ENCODE assay signal across 12 cellular contexts in genomic region chr3:184322731-184323487, GRCh38. TPM values are rescaled to one million over a fixed set of nuclear protein-coding genes. Genes with fewer than 3 reads are reported as not detected.
DNase-seq lines count a peak whose midpoint lies in the region; ATAC-seq and TF ChIP-seq lines count a peak whose summit lies in the region.
"Had no signal": no experiment of that assay in that cellular context is flagged by ENCODE, and none has a peak within 500 bp of the region (broad histone marks: within the 10 kb centered on the region; RNA-seq: fewer than 3 reads in every experiment).

No MANE protein-coding gene starts in this region.

- no peaks in the 10 kb centered on the region for H3K9me3 ChIP-seq in GM23248 (ENCODE audit: low read depth)
- no peaks in the 10 kb centered on the region for H3K9me3 ChIP-seq in adrenal gland (replicated peaks in 1 of 3)
- no peaks in the 10 kb centered on the region for H3K9me3 ChIP-seq in neuronal stem cell (replicated peaks in 1 of 2; ENCODE audit: control insufficient read depth in 2 of 2, insufficient read depth in 1 of 2, low read depth in 1 of 2, low read length in 2 of 2)
- H3K9me3 ChIP-seq: thyroid gland had no signal

- H2AFZ ChIP-seq in GM23248: no peak overlapping the region
- H2AFZ ChIP-seq in neuronal stem cell (ENCODE audit: low read length): no peak overlapping the region

- peak overlapping the region; percentile 86 for H3K23ac ChIP-seq in neuronal stem cell (ENCODE audit: low read depth, low read length, poor library complexity)

- no peak overlapping the region for H4K91ac ChIP-seq in neuronal stem cell (ENCODE audit: low read depth, low read length, poor library complexity)

- no peak overlapping the region for H4K8ac ChIP-seq in neuronal stem cell (ENCODE audit: low read depth, low read length)

- no peak overlapping the region for H2BK5ac ChIP-seq in neuronal stem cell (ENCODE audit: low read length)

- H3K79me1 ChIP-seq in neuronal stem cell (ENCODE audit: low read depth, low read length): peaks cover 13% of the 10 kb centered on the region

- TF ChIP-seq POLR2A in adrenal gland (IDR thresholded peaks at IDR 0.05): peak in 1 of 2 donors; percentile 74

- H2AK5ac ChIP-seq in neuronal stem cell (ENCODE audit: low read depth, low read length): no peak overlapping the region

- H3K4me1 ChIP-seq in GM23248 (ENCODE audit: insufficient read depth): peaks cover 39% of the 10 kb centered on the region
- H3K4me1 ChIP-seq in adrenal gland (replicated peaks in 1 of 2): peaks cover 51 to 57% of the 10 kb centered on the region in 2 donors
- H3K4me1 ChIP-seq in neuronal stem cell (ENCODE audit: control insufficient read depth in 2 of 2, insufficient read depth in 1 of 2, low read depth in 1 of 2, low read length in 2 of 2): peaks cover 0 to 2% of the 10 kb centered on the region in 2 donors

- 0 out of 2 replicates have a peak, but pooled peaks cover 5% of the 10 kb centered on the region for H4K20me1 ChIP-seq in GM23248 (ENCODE audit: insufficient read depth)

- no peak for ATAC-seq in GM21360 (IDR thresholded peaks at IDR 0.05; ENCODE audit: unreplicated experiment)
- ATAC-seq: activated CD8-positive, alpha-beta T cell treated with anti-CD3 and anti-CD28 coated beads, Interleukin-2, amount 10 ng/mL, durations not matched to agents 7 days and 5 days had no signal

- H3K27ac ChIP-seq in GM23248 (peak overlapping the region; percentile 62), adrenal gland (peak overlapping the region; percentile 61 to 98 (median 82)), neuronal stem cell (replicated peaks; ENCODE audit: low read length) (no peak overlapping the region)

- no peak overlapping the region for H3K14ac ChIP-seq in neuronal stem cell (ENCODE audit: low read length)

- H3K9ac ChIP-seq in GM23248: peak overlapping the region; percentile 33; the same call in 1 of the 2 replicates
- peak overlapping the region; percentile 39 for H3K9ac ChIP-seq in neuronal stem cell (ENCODE audit: low read depth, low read length, poor library complexity)

- H3K18ac ChIP-seq in neuronal stem cell (ENCODE audit: low read length): no peak overlapping the region

- H3K4me3 ChIP-seq in GM23248 (no peak overlapping the region), adrenal gland (no peak overlapping the region), neuronal stem cell (ENCODE audit: low read length in 2 of 2) (no peak overlapping the region)
- H3K4me3 ChIP-seq: thyroid gland had no signal

- peaks cover 85% of the 10 kb centered on the region for H3K36me3 ChIP-seq in GM23248 (ENCODE audit: low read depth)
- peaks cover 0 to 89% of the 10 kb centered on the region in 2 donors for H3K36me3 ChIP-seq in adrenal gland (replicated peaks in 1 of 2)
- H3K36me3 ChIP-seq in neuronal stem cell (replicated peaks in 1 of 2; ENCODE audit: control insufficient read depth in 2 of 2, insufficient read depth in 2 of 2, low read length in 2 of 2): peaks cover 82 to 100% of the 10 kb centered on the region in 2 donors

- intact Hi-C loops in adrenal gland (cut with DNase I): no loop called here

- 66 to 70% methylated on average over 20 of the region's 20 CpGs for WGBS in GM23248 (ENCODE audit: low coverage in 1 of 2, low lambda C conversion rate in 2 of 2, missing lambda C conversion rate in 2 of 2), 2 experiments
- 53 to 61% (median 57%) methylated on average over 11 to 20 of the region's 20 CpGs for WGBS in adrenal gland, 4 donors
- WGBS in neuronal stem cell (ENCODE audit: extremely low coverage in 2 of 2, insufficient read length in 2 of 2, insufficient replicate concordance in 1 of 2), 2 donors: no CpG with 5 or more reads among the region's 20 CpGs

- peaks cover 60% of the 10 kb centered on the region for H3F3A ChIP-seq in GM23248 (ENCODE audit: insufficient read depth)

- H3K4me2 ChIP-seq in GM23248 (ENCODE audit: unreplicated experiment): no peak overlapping the region
- H3K4me2 ChIP-seq in neuronal stem cell (ENCODE audit: insufficient read depth, low read length, poor library complexity, severe bottlenecking): no peak overlapping the region

- DNase-seq in GM23248: peak; percentile 79
- DNase-seq in adrenal gland: peak; percentile 89 to 97 (median 96)
- no peak for DNase-seq in neuronal stem cell (ENCODE audit: low spot score)
- no peak for DNase-seq in 8988T
- no peak for DNase-seq in SK-N-DZ (ENCODE audit: low spot score)
- DNase-seq: activated CD8-positive, alpha-beta T cell treated with anti-CD3 and anti-CD28 coated beads, Interleukin-2, amount 10 ng/mL, durations not matched to agents 7 days and 5 days; CD4-positive, alpha-beta T cell; NCI-H1048; NCI-H510A treated with DMSO at 0.1 percent for 48 hours; occipital lobe; thyroid gland had no signal

- no peaks in the 10 kb centered on the region for H3K9me2 ChIP-seq in GM23248 (ENCODE audit: insufficient read depth)

- H3K27me3 ChIP-seq in GM23248 (replicated peaks; ENCODE audit: insufficient read depth): no peaks in the 10 kb centered on the region
- no peaks in the 10 kb centered on the region for H3K27me3 ChIP-seq in adrenal gland
- H3K27me3 ChIP-seq in neuronal stem cell (ENCODE audit: control insufficient read depth in 3 of 3, insufficient read depth in 3 of 3, low read depth in 1 of 3, low read length in 3 of 3): no peaks in the 10 kb centered on the region
- H3K27me3 ChIP-seq: thyroid gland had no signal

- in situ Hi-C loops in GM23248 (cut with MboI): no loop called here

- peaks cover 93% of the 10 kb centered on the region for H3K79me2 ChIP-seq in GM23248 (ENCODE audit: insufficient read depth)

- no peak overlapping the region for H2BK12ac ChIP-seq in neuronal stem cell (ENCODE audit: low read length)

- TF ChIP-seq CTCF in adrenal gland (IDR thresholded peaks at IDR 0.05): peak in 3 of 6 experiments; percentile 10 to 27 (median 24)

- no peak overlapping the region for H2BK15ac ChIP-seq in neuronal stem cell (ENCODE audit: low read length)

- no peak overlapping the region for H3K4ac ChIP-seq in neuronal stem cell (ENCODE audit: low read length)

- no peak overlapping the region for H2BK120ac ChIP-seq in neuronal stem cell (ENCODE audit: low read depth, low read length)

RNA-seq across cellular contexts. Expression of gene EIF4G1, which starts 8.5 kb away (rescaled TPM):
- 366 and 370 TPM in 2 replicates for total RNA-seq in GM23248 (2014; rRNA removed; shearing (Covaris generic))
- 183 and 184 TPM in 2 replicates for polyA plus RNA-seq in GM23248 (2016; fragmentation: Nextera tagmentation; extraction: Ambion mirVana)
- total RNA-seq in adrenal gland: 100 to 1,000 TPM; 289 to 600 (median 369) TPM
- polyA plus RNA-seq in adrenal gland: 100 to 1,000 TPM; 248 to 411 (median 268) TPM
- polyA plus RNA-seq in neuronal stem cell (2013, experiment 1 of 2): 102 TPM
- polyA plus RNA-seq in neuronal stem cell (2013, experiment 2 of 2): 99.2 TPM
- 257 and 261 TPM in 2 replicates for polyA plus RNA-seq in SK-N-DZ (2014; cell fraction: cytosol; rRNA removed)
- polyA plus RNA-seq in SK-N-DZ (2014; cell fraction: nucleus; rRNA removed): 213 and 251 TPM in 2 replicates

RNA-seq across cellular contexts. Expression of gene FAM131A, which starts 14.5 kb away (rescaled TPM):
- total RNA-seq in GM23248 (2014; rRNA removed; shearing (Covaris generic)): 24.5 and 44.9 TPM in 2 replicates
- 5.6 and 7.0 TPM in 2 replicates for polyA plus RNA-seq in GM23248 (2016; fragmentation: Nextera tagmentation; extraction: Ambion mirVana)
- 10 to 100 TPM; 16.4 to 42.4 (median 33.7) TPM for total RNA-seq in adrenal gland
- polyA plus RNA-seq in adrenal gland: 10 to 100 TPM; 13.3 to 43.0 (median 39.4) TPM
- 16.7 TPM for polyA plus RNA-seq in neuronal stem cell (2013, experiment 1 of 2)
- polyA plus RNA-seq in neuronal stem cell (2013, experiment 2 of 2): 15.7 TPM
- 39.7 and 60.4 TPM in 2 replicates for polyA plus RNA-seq in SK-N-DZ (2014; cell fraction: cytosol; rRNA removed)
- polyA plus RNA-seq in SK-N-DZ (2014; cell fraction: nucleus; rRNA removed): 45.1 and 58.4 TPM in 2 replicates

RNA-seq across cellular contexts. Expression of gene PSMD2, which starts 23.9 kb away (rescaled TPM):
- 596 and 602 TPM in 2 replicates for total RNA-seq in GM23248 (2014; rRNA removed; shearing (Covaris generic))
- polyA plus RNA-seq in GM23248 (2016; fragmentation: Nextera tagmentation; extraction: Ambion mirVana) (513 and 518 TPM in 2 replicates), adrenal gland (100 to 1,000 TPM in 1 of 3 donors, 10 to 100 TPM in 2; 65.1 to 412 (median 73.8) TPM)
- total RNA-seq in adrenal gland: 100 to 1,000 TPM; 190 to 387 (median 235) TPM
- 114 TPM for polyA plus RNA-seq in neuronal stem cell (2013, experiment 1 of 2)
- polyA plus RNA-seq in neuronal stem cell (2013, experiment 2 of 2): 116 TPM
- 309 and 324 TPM in 2 replicates for polyA plus RNA-seq in SK-N-DZ (2014; cell fraction: cytosol; rRNA removed)
- polyA plus RNA-seq in SK-N-DZ (2014; cell fraction: nucleus; rRNA removed): 291 and 316 TPM in 2 replicates

RNA-seq across cellular contexts. Expression of gene CLCN2, which starts 38.5 kb away (rescaled TPM):
- total RNA-seq in GM23248 (2014; rRNA removed; shearing (Covaris generic)): 1.2 and 1.8 TPM in 2 replicates
- polyA plus RNA-seq in GM23248 (2016; fragmentation: Nextera tagmentation; extraction: Ambion mirVana): 1.3 and 1.5 TPM in 2 replicates
- total RNA-seq in adrenal gland: 10 to 100 TPM in 5 of 8 donors, 1 to 10 TPM in 3; 7.5 to 24.4 (median 14.9) TPM
- 10 to 100 TPM; 11.4 to 27.8 (median 22.3) TPM for polyA plus RNA-seq in adrenal gland
- polyA plus RNA-seq in neuronal stem cell (2013, experiment 1 of 2): 18.1 TPM
- 18.8 TPM for polyA plus RNA-seq in neuronal stem cell (2013, experiment 2 of 2)
- polyA plus RNA-seq in SK-N-DZ (2014; cell fraction: cytosol; rRNA removed): 10.6 and 18.8 TPM in 2 replicates
- 85.0 and 92.0 TPM in 2 replicates for polyA plus RNA-seq in SK-N-DZ (2014; cell fraction: nucleus; rRNA removed)

RNA-seq across cellular contexts. Expression of gene POLR2H, which starts 38.6 kb away (rescaled TPM):
- 73.0 and 81.2 TPM in 2 replicates for total RNA-seq in GM23248 (2014; rRNA removed; shearing (Covaris generic))
- polyA plus RNA-seq in GM23248 (2016; fragmentation: Nextera tagmentation; extraction: Ambion mirVana): 66.3 and 69.7 TPM in 2 replicates
- total RNA-seq in adrenal gland: 100 to 1,000 TPM in 1 of 8 donors, 10 to 100 TPM in 7; 63.1 to 101 (median 71.1) TPM
- 100 to 1,000 TPM in 2 of 3 donors, 10 to 100 TPM in 1; 87.7 to 199 (median 194) TPM for polyA plus RNA-seq in adrenal gland
- 80.4 TPM for polyA plus RNA-seq in neuronal stem cell (2013, experiment 1 of 2)
- polyA plus RNA-seq in neuronal stem cell (2013, experiment 2 of 2): 80.9 TPM
- polyA plus RNA-seq in SK-N-DZ (2014; cell fraction: cytosol; rRNA removed): 212 and 257 TPM in 2 replicates
- 178 and 207 TPM in 2 replicates for polyA plus RNA-seq in SK-N-DZ (2014; cell fraction: nucleus; rRNA removed)

Comparison
In these comparisons a context has a peak if more than half of its experiments do, and no peak if none do; other contexts are left out.
1. DNase-seq: peak in GM23248 (single experiment) and adrenal gland (7 of 7); none in neuronal stem cell (single experiment), 8988T (single experiment) and SK-N-DZ (single experiment).